ENCODE assay signal across 23 cellular contexts in genomic region chr4:18369561-18369960, GRCh38.
DNase-seq lines count a peak whose midpoint lies in the region; ATAC-seq, FAIRE-seq and TF ChIP-seq lines count a peak whose summit lies in the region.
"Had no signal": no experiment of that assay in that cellular context is flagged by ENCODE, and none has a peak within 500 bp of the region (broad histone marks: within the 10 kb centered on the region; RNA-seq: fewer than 3 reads in every experiment).

No MANE protein-coding gene starts in this region.

- H2AFZ ChIP-seq in K562 (ENCODE audit: low read depth, low read length) = no peak overlapping the region

- DNase-seq in DMS53 (lab: John Stamatoyannopoulos, UW) (peak; percentile 11), DMS53 treated with DMSO at 0.1 percent for 48 hours (lab: John Stamatoyannopoulos, UW; ENCODE audit: unreplicated experiment) (no peak), K562 (ENCODE audit: extremely low read depth in 1 of 4, low spot score in 3 of 4) (no peak), GM13977 (ENCODE audit: low spot score) (no peak), SIG-M5 (lab: John Stamatoyannopoulos, UW) (no peak)
- DNase-seq: ACHN; BE2C; C1 segment of cervical spinal cord; CD4-positive, alpha-beta memory T cell; CD4-positive, CD25-positive, alpha-beta regulatory T cell; CD8-positive, alpha-beta memory T cell; COR-L47; DMS 273 treated with DMSO at 0.1 percent for 48 hours; DMS153; DMS79; DND-41; EL; GF-D8 had no signal

- H4K20me1 ChIP-seq in K562 (replicated peaks; ENCODE audit: control insufficient read depth, insufficient read depth, low read length) = no peaks in the 10 kb centered on the region
- H4K20me1 ChIP-seq: BLaER1 had no signal

- no peak overlapping the region for H3K4me2 ChIP-seq in K562 (ENCODE audit: insufficient read depth, low read length)
- H3K4me2 ChIP-seq: BLaER1 had no signal

- H3K79me2 ChIP-seq in K562 (ENCODE audit: control insufficient read depth, insufficient read depth, low read length) = no peaks in the 10 kb centered on the region

- POLR2A ChIA-PET in K562 (lab: Yijun Ruan, JAX) = no interaction called here

- no peak overlapping the region for H3K4me3 ChIP-seq in K562
- H3K4me3 ChIP-seq: BLaER1 had no signal

- no peak overlapping the region for H3K27ac ChIP-seq in K562 (ENCODE audit: extremely low read depth, low read depth, low read length)
- H3K27ac ChIP-seq: 22Rv1, BLaER1 had no signal

- ATAC-seq in K562 = no peak

- TF ChIP-seq POLR2A in K562 (conservative IDR thresholded peaks at IDR 0.05) = no peak

- BruUV-seq in K562 (replicated peaks; lab: Mats Ljungman, UMichigan) = no TSS peak

- TF ChIP-seq CTCF in K562 (IDR thresholded peaks at IDR 0.05 in 2 of 3, conservative IDR thresholded peaks at IDR 0.05 in 1 of 3; ENCODE audit: insufficient read depth in 2 of 3, low read depth in 1 of 3, low read length in 3 of 3) (no peak), GM13977 (IDR thresholded peaks at IDR 0.05; ENCODE audit: extremely low read depth, insufficient read depth, missing control alignments) (no peak)

- no peak for TF ChIP-seq RAD21 in K562 (CRISPR knock-in tag; conservative IDR thresholded peaks at IDR 0.05 in 1 of 2, IDR thresholded peaks at IDR 0.05 in 1 of 2)

- WGBS in K562 (ENCODE audit: insufficient coverage, low coverage, missing lambda C conversion rate) = 49% methylated on average over 15 of the region's 15 CpGs

- H3K9me3 ChIP-seq in K562 (replicated peaks; ENCODE audit: control insufficient read depth, insufficient read depth, low read depth, low read length) = 0 out of 2 replicates have a peak, but pooled peaks cover 1% of the 10 kb centered on the region
- H3K9me3 ChIP-seq: BE2C, BLaER1 had no signal

- peak; percentile 78 for FAIRE-seq in A204.1 (lab: Jason Lieb, UNC)
- FAIRE-seq in K562 (lab: Jason Lieb, UNC) = no peak
- FAIRE-seq: GM12891, GM18507 had no signal

- CTCF ChIA-PET in K562 (lab: Yijun Ruan, JAX; ENCODE audit: low intra/inter-chr PET ratio) = no interaction called here

- H3K4me1 ChIP-seq in K562 (replicated peaks in 1 of 2; ENCODE audit: control insufficient read depth in 2 of 2, insufficient read depth in 2 of 2, low read length in 2 of 2) = no peaks in the 10 kb centered on the region
- H3K4me1 ChIP-seq: BE2C, BLaER1 had no signal

- H3K9me1 ChIP-seq in K562 (ENCODE audit: control insufficient read depth, insufficient read depth, low read length) = no peaks in the 10 kb centered on the region

- no peaks in the 10 kb centered on the region for H3K36me3 ChIP-seq in K562 (ENCODE audit: control insufficient read depth, insufficient read depth, low read length)
- H3K36me3 ChIP-seq: BE2C, BLaER1 had no signal

- no peak for TF ChIP-seq EP300 in K562 (IDR thresholded peaks at IDR 0.05; ENCODE audit: low read length)

- intact Hi-C loops in K562 (cut with micrococcal nuclease) = no loop called here

- in situ Hi-C loops in K562 (cut with MboI) (no loop called here), GM13977 (cut with MboI; ENCODE audit: low pct_unique_long_range_greater_than_20kb, low sequenced_read_pairs, unreplicated experiment) (loop anchor here (10.0 kb wide), 1 partner anchor 565 kb away; no protein-coding TSS in a partner anchor)

- no peaks in the 10 kb centered on the region for H3K27me3 ChIP-seq in K562 (ENCODE audit: control insufficient read depth in 2 of 2, insufficient read depth in 2 of 2, low read length in 2 of 2)
- H3K27me3 ChIP-seq: BE2C, BLaER1 had no signal

- H3K9ac ChIP-seq in K562 (ENCODE audit: insufficient read depth in 1 of 2, low read depth in 2 of 2, low read length in 2 of 2) = no peak overlapping the region
- H3K9ac ChIP-seq: BLaER1 had no signal

TF ChIP-seq in K562, 482 proteins besides CTCF, POLR2A, EP300 and RAD21 (continues in another document):
- TF ChIP-seq ARHGAP35 (IDR thresholded peaks at IDR 0.05; ENCODE audit: partially characterized antibody) = no peak
- no peak for TF ChIP-seq BCOR (IDR thresholded peaks at IDR 0.05)
- no peak for TF ChIP-seq DMBX1 (CRISPR knock-in tag; IDR thresholded peaks at IDR 0.05; ENCODE audit: borderline replicate concordance)
- TF ChIP-seq ZNF408 (CRISPR knock-in tag; IDR thresholded peaks at IDR 0.05; ENCODE audit: low read depth) = peak; percentile 96
- TF ChIP-seq TCF3 (CRISPR knock-in tag; IDR thresholded peaks at IDR 0.05) = no peak
- TF ChIP-seq GATAD2A (IDR thresholded peaks at IDR 0.05) = no peak
- peak; percentile 87 for TF ChIP-seq TCF15 (CRISPR knock-in tag; IDR thresholded peaks at IDR 0.05)
- no peak for TF ChIP-seq BHLHE40 (IDR thresholded peaks at IDR 0.05; ENCODE audit: low read length)
- TF ChIP-seq ESRRA (IDR thresholded peaks at IDR 0.05; ENCODE audit: borderline replicate concordance, low read depth) = no peak
- TF ChIP-seq PCBP2 (IDR thresholded peaks at IDR 0.05; ENCODE audit: low read depth, low read length, poor library complexity, severe bottlenecking) = no peak
- no peak for TF ChIP-seq XRCC5 (IDR thresholded peaks at IDR 0.05; ENCODE audit: low read depth, low read length)
- TF ChIP-seq ZFP1 (CRISPR knock-in tag; IDR thresholded peaks at IDR 0.05) = no peak
- TF ChIP-seq ZNF79 (CRISPR knock-in tag; IDR thresholded peaks at IDR 0.05; ENCODE audit: low read depth) = no peak
- no peak for TF ChIP-seq YBX1 (IDR thresholded peaks at IDR 0.05)
- no peak for TF ChIP-seq HNRNPLL (IDR thresholded peaks at IDR 0.05; ENCODE audit: low read depth, low read length, poor library complexity, severe bottlenecking)
- TF ChIP-seq BCLAF1 (IDR thresholded peaks at IDR 0.05; ENCODE audit: borderline replicate concordance in 1 of 2, control insufficient read depth in 1 of 2, low read depth in 2 of 2, low read length in 1 of 2) = no peak
- TF ChIP-seq POLR3A (IDR thresholded peaks at IDR 0.05; ENCODE audit: borderline replicate concordance, extremely low read depth, insufficient read depth, insufficient read length) = no peak
- no peak for TF ChIP-seq PCBP1 (IDR thresholded peaks at IDR 0.05; ENCODE audit: low read depth, low read length, poor library complexity, severe bottlenecking)
- no peak for TF ChIP-seq HNRNPL (IDR thresholded peaks at IDR 0.05; ENCODE audit: low read depth, low read length)
